ENCODE assay signal across 13 cellular contexts in genomic region chr7:44382459-44383300, GRCh38. TPM values are rescaled to one million over a fixed set of nuclear protein-coding genes. Genes with fewer than 3 reads are reported as not detected.
DNase-seq lines count a peak whose midpoint lies in the region; ATAC-seq and TF ChIP-seq lines count a peak whose summit lies in the region.
"Had no signal": no experiment of that assay in that cellular context is flagged by ENCODE, and none has a peak within 500 bp of the region (broad histone marks: within the 10 kb centered on the region; RNA-seq: fewer than 3 reads in every experiment).

No MANE protein-coding gene starts in this region.

- H3K4me3 ChIP-seq in fibroblast of the aortic adventitia (ENCODE audit: low read depth, low read length) (no peak overlapping the region), aorta (ENCODE audit: low read length in 2 of 2) (no peak overlapping the region), upper lobe of right lung (no peak overlapping the region)
- H3K4me3 ChIP-seq: transverse colon had no signal

- H3K4me1 ChIP-seq in aorta (ENCODE audit: control insufficient read depth in 1 of 2, insufficient read depth in 2 of 2, low read length in 2 of 2) = no peaks in the 10 kb centered on the region
- no peaks in the 10 kb centered on the region for H3K4me1 ChIP-seq in upper lobe of right lung
- H3K4me1 ChIP-seq: transverse colon had no signal

- peaks cover 0 to 2% of the 10 kb centered on the region in 2 donors for H3K36me3 ChIP-seq in aorta (ENCODE audit: control insufficient read depth in 1 of 2, insufficient read depth in 2 of 2, low read length in 1 of 2)
- peaks cover 36% of the 10 kb centered on the region for H3K36me3 ChIP-seq in upper lobe of right lung

- H3K27me3 ChIP-seq in aorta (ENCODE audit: control insufficient read depth in 1 of 2, insufficient read depth in 2 of 2, low read length in 1 of 2) (no peaks in the 10 kb centered on the region), upper lobe of right lung (no peaks in the 10 kb centered on the region)
- H3K27me3 ChIP-seq: transverse colon had no signal

- H3K4me1 Mint-ChIP-seq in natural killer cell treated with Interleukin-12 subunit alpha and Interleukin-12 subunit beta and Interleukin-15 and Interleukin-18, amount 100 ng/mL, for 72 hours (ENCODE audit: low read depth in 2 of 2) = peaks cover 9 to 10% of the 10 kb centered on the region in 2 donors
- peaks cover 11 to 27% of the 10 kb centered on the region in 2 donors for H3K4me1 Mint-ChIP-seq in natural killer cell
- H3K4me1 Mint-ChIP-seq in naive B cell = peaks cover 2 to 21% (median 5%) of the 10 kb centered on the region in 3 donors

- H3K36me3 Mint-ChIP-seq in natural killer cell treated with Interleukin-12 subunit alpha and Interleukin-12 subunit beta and Interleukin-15 and Interleukin-18, amount 100 ng/mL, for 72 hours = peaks cover 13% of the 10 kb centered on the region
- peaks cover 11% of the 10 kb centered on the region for H3K36me3 Mint-ChIP-seq in natural killer cell
- H3K36me3 Mint-ChIP-seq in naive B cell = peaks cover 8 to 9% of the 10 kb centered on the region in 2 donors

- intact Hi-C loops in natural killer cell (cut with micrococcal nuclease) (no loop called here), aorta (cut with DNase I) (no loop called here), upper lobe of right lung (cut with DNase I) (no loop called here)

- H3K9me3 Mint-ChIP-seq in natural killer cell treated with Interleukin-12 subunit alpha and Interleukin-12 subunit beta and Interleukin-15 and Interleukin-18, amount 100 ng/mL, for 72 hours = no peaks in the 10 kb centered on the region
- no peaks in the 10 kb centered on the region for H3K9me3 Mint-ChIP-seq in natural killer cell
- no peaks in the 10 kb centered on the region for H3K9me3 Mint-ChIP-seq in naive B cell

- WGBS in aorta, 2 donors = 34 to 41% methylated on average over 13 of the region's 13 CpGs

- H3K27me3 Mint-ChIP-seq in natural killer cell treated with Interleukin-12 subunit alpha and Interleukin-12 subunit beta and Interleukin-15 and Interleukin-18, amount 100 ng/mL, for 72 hours = no peaks in the 10 kb centered on the region
- H3K27me3 Mint-ChIP-seq in natural killer cell (ENCODE audit: low read depth in 2 of 2) = no peaks in the 10 kb centered on the region
- H3K27me3 Mint-ChIP-seq in naive B cell = no peaks in the 10 kb centered on the region

- H3K9me3 ChIP-seq in aorta (ENCODE audit: control insufficient read depth, low read length) (no peaks in the 10 kb centered on the region), upper lobe of right lung (no peaks in the 10 kb centered on the region)
- H3K9me3 ChIP-seq: transverse colon had no signal

- DNase-seq in natural killer cell treated with Interleukin-12 subunit alpha and Interleukin-12 subunit beta and Interleukin-15 and Interleukin-18, amount 100 ng/mL, for 72 hours (ENCODE audit: low spot score) = peak; percentile 51
- DNase-seq in natural killer cell = no peak
- peak; percentile 32 for DNase-seq in fibroblast of the aortic adventitia (ENCODE audit: low read depth)
- no peak for DNase-seq in naive B cell
- no peak for DNase-seq in aorta
- no peak for DNase-seq in NCI-H446 treated with DMSO at 0.1 percent for 48 hours (lab: John Stamatoyannopoulos, UW)
- DNase-seq in NOMO-1 treated with dmso at 0.1 percent for 144 hours (lab: John Stamatoyannopoulos, UW; ENCODE audit: unreplicated experiment) = no peak
- DNase-seq in upper lobe of right lung = no peak
- DNase-seq: KG1, NCI-H2029, OCI-M1, transverse colon had no signal

- ATAC-seq in natural killer cell treated with Interleukin-12 subunit alpha and Interleukin-12 subunit beta and Interleukin-15 and Interleukin-18, amount 100 ng/mL, for 72 hours = no peak
- ATAC-seq in natural killer cell = no peak
- no peak for ATAC-seq in naive B cell (ENCODE audit: low read depth in 2 of 2)
- ATAC-seq in aorta (ENCODE audit: low FRiP score) = no peak
- no peak for ATAC-seq in upper lobe of right lung
- ATAC-seq: esophagus mucosa had no signal

- H3K4me3 Mint-ChIP-seq in natural killer cell treated with Interleukin-12 subunit alpha and Interleukin-12 subunit beta and Interleukin-15 and Interleukin-18, amount 100 ng/mL, for 72 hours = no peak overlapping the region
- no peak overlapping the region for H3K4me3 Mint-ChIP-seq in natural killer cell
- H3K4me3 Mint-ChIP-seq in naive B cell = no peak overlapping the region

- no peak overlapping the region for H3K27ac Mint-ChIP-seq in natural killer cell treated with Interleukin-12 subunit alpha and Interleukin-12 subunit beta and Interleukin-15 and Interleukin-18, amount 100 ng/mL, for 72 hours
- no peak overlapping the region for H3K27ac Mint-ChIP-seq in natural killer cell
- peak overlapping the region in 5 of 6 donors; percentile 9 to 90 (median 73) for H3K27ac Mint-ChIP-seq in naive B cell

- TF ChIP-seq CTCF in natural killer cell (IDR thresholded peaks at IDR 0.05) (no peak), fibroblast of the aortic adventitia (IDR thresholded peaks at IDR 0.05; ENCODE audit: insufficient read depth, low read length) (no peak), upper lobe of right lung (IDR thresholded peaks at IDR 0.05) (no peak)

- H3K27ac ChIP-seq in aorta (ENCODE audit: low read depth in 1 of 2, low read length in 2 of 2) (peak overlapping the region; percentile 34 to 84), upper lobe of right lung (no peak overlapping the region)
- H3K27ac ChIP-seq: transverse colon had no signal

RNA-seq across cellular contexts. Expression of gene CAMK2B, which starts 57.3 kb away (rescaled TPM):
- under 1 TPM in 1 of 2 donors, not detected in 1; 0.10 TPM for total RNA-seq in natural killer cell treated with Interleukin-12 subunit alpha and Interleukin-12 subunit beta and Interleukin-15 and Interleukin-18, amount 100 ng/mL, for 72 hours
- total RNA-seq in natural killer cell = under 1 TPM in 1 of 3 donors, not detected in 2; 0.70 TPM
- 6.4 TPM in 1 of 2 replicates, not detected in the other for total RNA-seq in fibroblast of the aortic adventitia (ENCODE audit: low replicate concordance)
- not detected for polyA plus RNA-seq in naive B cell (ENCODE audit: low read depth in 6 of 6)
- total RNA-seq in aorta = 1 to 10 TPM; 2.4 to 4.4 TPM
- polyA plus RNA-seq in aorta = 10 to 100 TPM in 1 of 2 donors, not detected in 1; 12.8 TPM
- 0.17 TPM for total RNA-seq in upper lobe of right lung

Comparison
In these comparisons a context has a peak if more than half of its experiments do, and no peak if none do; other contexts are left out.
1. DNase-seq: peak in natural killer cell treated with Interleukin-12 subunit alpha and Interleukin-12 subunit beta and Interleukin-15 and Interleukin-18, amount 100 ng/mL, for 72 hours (single experiment) and fibroblast of the aortic adventitia (single experiment); none in natural killer cell (single experiment), naive B cell (single experiment), aorta (0 of 2), NCI-H446 treated with DMSO at 0.1 percent for 48 hours (single experiment), NOMO-1 treated with dmso at 0.1 percent for 144 hours (single experiment) and upper lobe of right lung (single experiment).
2. H3K27ac Mint-ChIP-seq: peak in naive B cell (5 of 6); none in natural killer cell treated with Interleukin-12 subunit alpha and Interleukin-12 subunit beta and Interleukin-15 and Interleukin-18, amount 100 ng/mL, for 72 hours (0 of 2) and natural killer cell (0 of 2).